In genomic region chr17:12727076-12727750, GRCh38 we compare ENCODE assay signal across 14 cellular contexts.
DNase-seq lines count a peak whose midpoint lies in the region; ATAC-seq and TF ChIP-seq lines count a peak whose summit lies in the region.
"Had no signal": no experiment of that assay in that cellular context is flagged by ENCODE, and none has a peak within 500 bp of the region (broad histone marks: within the 10 kb centered on the region; RNA-seq: fewer than 3 reads in every experiment).

No MANE protein-coding gene starts in this region.

- TF ChIP-seq CTCF in fibroblast of lung (conservative IDR thresholded peaks at IDR 0.05 in 1 of 2, IDR thresholded peaks at IDR 0.05 in 1 of 2; ENCODE audit: low read depth in 1 of 2, low read length in 2 of 2) (no peak), progenitor cell of endocrine pancreas (IDR thresholded peaks at IDR 0.05; ENCODE audit: unreplicated experiment) (no peak), upper lobe of right lung (IDR thresholded peaks at IDR 0.05) (no peak)

- no peak overlapping the region for H2AFZ ChIP-seq in fibroblast of lung (ENCODE audit: low read length)

- H3K27me3 Mint-ChIP-seq in progenitor cell of endocrine pancreas, result no peaks in the 10 kb centered on the region

- no peaks in the 10 kb centered on the region for H3K79me2 ChIP-seq in fibroblast of lung (ENCODE audit: control insufficient read depth, insufficient read depth, low read length)

- H3K9me3 Mint-ChIP-seq in progenitor cell of endocrine pancreas (ENCODE audit: low read depth), result no peaks in the 10 kb centered on the region
- H3K9me3 Mint-ChIP-seq: memory B cell had no signal

- DNase-seq in AG20443 (ENCODE audit: low spot score) (peak; percentile 30), MG63 (peak; percentile 50), fibroblast of lung (ENCODE audit: low read depth in 2 of 2) (peak; percentile 43 to 90), progenitor cell of endocrine pancreas (ENCODE audit: low spot score, unreplicated experiment) (no peak), SKM-1 (lab: John Stamatoyannopoulos, UW; ENCODE audit: unreplicated experiment) (no peak), upper lobe of right lung (no peak), DMS79 treated with DMSO at 0.1 percent for 48 hours (lab: John Stamatoyannopoulos, UW) (no peak)
- DNase-seq: activated CD8-positive, alpha-beta T cell treated with anti-CD3 and anti-CD28 coated beads, Interleukin-2, amount 10 ng/mL, durations not matched to agents 7 days and 5 days; SJCRH30 had no signal

- H3K27ac ChIP-seq in fibroblast of lung (ENCODE audit: insufficient read depth, low read length) (no peak overlapping the region), upper lobe of right lung (no peak overlapping the region)
- H3K27ac ChIP-seq: breast epithelium, C4-2B, ovary, SJCRH30 had no signal

- no peaks in the 10 kb centered on the region for H3K36me3 ChIP-seq in MG63
- no peaks in the 10 kb centered on the region for H3K36me3 ChIP-seq in fibroblast of lung (ENCODE audit: control insufficient read depth, insufficient read depth, low read length)
- no peaks in the 10 kb centered on the region for H3K36me3 ChIP-seq in upper lobe of right lung
- H3K36me3 ChIP-seq: breast epithelium, ovary, SJCRH30 had no signal

- ATAC-seq in upper lobe of right lung (no peak), GM21737 (IDR thresholded peaks at IDR 0.05; ENCODE audit: unreplicated experiment) (no peak)
- ATAC-seq: activated CD8-positive, alpha-beta T cell treated with anti-CD3 and anti-CD28 coated beads, Interleukin-2, amount 10 ng/mL, durations not matched to agents 7 days and 5 days had no signal

- H3K9ac ChIP-seq in fibroblast of lung (ENCODE audit: insufficient read depth, low read length), result no peak overlapping the region

- no peaks in the 10 kb centered on the region for H3K27me3 ChIP-seq in MG63
- H3K27me3 ChIP-seq in fibroblast of lung (ENCODE audit: control insufficient read depth, insufficient read depth, low read length), result no peaks in the 10 kb centered on the region
- no peaks in the 10 kb centered on the region for H3K27me3 ChIP-seq in upper lobe of right lung
- H3K27me3 ChIP-seq: breast epithelium, ovary had no signal

- H3K27ac Mint-ChIP-seq in progenitor cell of endocrine pancreas, result peak overlapping the region; percentile 7
- H3K27ac Mint-ChIP-seq: activated CD8-positive, alpha-beta T cell treated with anti-CD3 and anti-CD28 coated beads, Interleukin-2, amount 10 ng/mL, durations not matched to agents 7 days and 5 days; memory B cell had no signal

- H3K9me3 ChIP-seq in MG63 (no peaks in the 10 kb centered on the region), fibroblast of lung (ENCODE audit: control insufficient read depth, insufficient read depth, low read depth, low read length) (no peaks in the 10 kb centered on the region), upper lobe of right lung (no peaks in the 10 kb centered on the region)
- H3K9me3 ChIP-seq: breast epithelium, ovary, SJCRH30 had no signal

- H3K4me1 ChIP-seq in fibroblast of lung (ENCODE audit: control insufficient read depth, extremely low read depth, insufficient read depth, low read length), result peaks cover 11% of the 10 kb centered on the region
- peaks cover 6% of the 10 kb centered on the region for H3K4me1 ChIP-seq in upper lobe of right lung
- H3K4me1 ChIP-seq: breast epithelium, SJCRH30 had no signal

- no peaks in the 10 kb centered on the region for H4K20me1 ChIP-seq in fibroblast of lung (ENCODE audit: control insufficient read depth, extremely low read depth, insufficient read depth, low read length)

- intact Hi-C loops in upper lobe of right lung (cut with DNase I), result no loop called here

- H3K4me3 ChIP-seq in MG63 (no peak overlapping the region), fibroblast of lung (replicated peaks in 1 of 4; ENCODE audit: control extremely low read depth in 1 of 4, insufficient read depth in 1 of 4, low read depth in 3 of 4, low read length in 4 of 4) (no peak overlapping the region), upper lobe of right lung (no peak overlapping the region)
- H3K4me3 ChIP-seq: breast epithelium, ovary, SJCRH30 had no signal

- H3K4me3 Mint-ChIP-seq in progenitor cell of endocrine pancreas (ENCODE audit: low read depth), result no peak overlapping the region
- H3K4me3 Mint-ChIP-seq: activated CD8-positive, alpha-beta T cell treated with anti-CD3 and anti-CD28 coated beads, Interleukin-2, amount 10 ng/mL, durations not matched to agents 7 days and 5 days; memory B cell had no signal

- H3K4me2 ChIP-seq in fibroblast of lung (ENCODE audit: extremely low read depth, insufficient read depth, low read length), result peak overlapping the region; percentile 11

- peaks cover 8% of the 10 kb centered on the region for H3K36me3 Mint-ChIP-seq in progenitor cell of endocrine pancreas (ENCODE audit: insufficient read depth)
- H3K36me3 Mint-ChIP-seq: memory B cell had no signal

- H3K4me1 Mint-ChIP-seq in progenitor cell of endocrine pancreas (ENCODE audit: low read depth), result peaks cover 27% of the 10 kb centered on the region
- H3K4me1 Mint-ChIP-seq: memory B cell had no signal

Comparison
In these comparisons a context has a peak if more than half of its experiments do, and no peak if none do; other contexts are left out.
1. DNase-seq: peak in AG20443 (single experiment), MG63 (single experiment) and fibroblast of lung (2 of 2); none in progenitor cell of endocrine pancreas (single experiment), SKM-1 (single experiment), upper lobe of right lung (single experiment) and DMS79 treated with DMSO at 0.1 percent for 48 hours (single experiment).